In the genomic region with DNA sequence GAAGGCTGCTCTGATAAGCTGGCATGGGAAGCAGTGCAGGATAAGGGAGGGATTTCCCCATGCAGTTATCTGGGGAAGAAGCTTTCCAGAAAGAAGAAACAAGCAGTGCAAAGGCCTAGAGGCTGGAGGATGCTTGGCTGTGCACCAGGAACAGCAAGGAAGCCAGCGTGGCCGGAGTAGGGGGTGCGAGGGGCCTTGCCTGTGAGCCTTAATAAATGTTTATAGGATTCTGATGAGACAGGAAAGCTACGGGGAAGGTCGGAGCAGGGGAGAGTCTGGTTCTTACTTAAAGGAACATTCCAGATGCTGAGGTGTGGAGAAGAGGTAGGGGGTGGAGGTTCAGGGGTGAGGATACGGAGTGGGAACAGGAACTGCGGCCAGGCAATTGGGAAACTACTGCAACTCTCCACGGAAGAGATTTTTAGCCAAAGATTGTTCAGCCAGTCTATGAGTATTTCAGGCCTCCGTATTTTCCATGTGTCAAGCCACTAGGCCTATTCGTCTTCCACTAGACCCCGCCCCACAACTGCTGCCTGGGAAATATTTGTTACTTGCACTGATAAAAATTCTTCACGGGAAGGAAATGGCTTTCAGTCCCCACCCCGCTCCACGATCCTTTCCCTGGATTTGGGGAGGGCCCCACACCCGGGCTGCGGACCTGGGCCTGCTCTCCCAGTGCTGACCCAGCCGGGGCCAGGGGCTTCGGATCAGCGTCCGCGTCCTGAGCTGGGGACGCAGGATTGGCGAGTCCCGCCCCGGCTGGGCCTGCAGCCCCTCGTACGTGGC, we compare ENCODE assay signal across 8 cellular contexts. TPM values are rescaled to one million over a fixed set of nuclear protein-coding genes. Genes with fewer than 3 reads are reported as not detected.
A peak's percentile ranks its signal among the peaks of the same experiment; 100 is the strongest.
DNase-seq lines count a peak whose midpoint lies in the region; ATAC-seq and TF ChIP-seq lines count a peak whose summit lies in the region.

No MANE protein-coding gene starts in this region.

- H3K4me1 ChIP-seq in thyroid gland = peaks cover 4 to 11% of the 10 kb centered on the region in 2 donors

- peak overlapping the region; percentile 79 to 93 (median 89) for H3K27ac ChIP-seq in thyroid gland

- H3K4me1 Mint-ChIP-seq in activated T-helper 1 cell treated with anti-CD3 and anti-CD28 coated beads, Interleukin-12 subunit alpha, Interleukin-12 subunit beta, Interleukin-2, Interleukin-4 antibody, amounts not matched to agents 30 ng/mL and 10 ng/mL and 1 ng/mL, durations not matched to agents 14 hours and 24 hours and 36 hours (ENCODE audit: low read depth) = peaks cover 50% of the 10 kb centered on the region
- H3K4me1 Mint-ChIP-seq in nephron progenitor cell = peaks cover 23% of the 10 kb centered on the region

- peak overlapping the region; percentile 85 for H3K4me3 ChIP-seq in fibroblast of the aortic adventitia (ENCODE audit: low read depth, low read length)
- peak overlapping the region; percentile 74 to 90 (median 86) for H3K4me3 ChIP-seq in thyroid gland (replicated peaks in 1 of 3)

- no peak for TF ChIP-seq POLR2A in thyroid gland (IDR thresholded peaks at IDR 0.05)

- no peaks in the 10 kb centered on the region for H3K9me3 Mint-ChIP-seq in activated T-helper 1 cell treated with anti-CD3 and anti-CD28 coated beads, Interleukin-12 subunit alpha, Interleukin-12 subunit beta, Interleukin-2, Interleukin-4 antibody, amounts not matched to agents 30 ng/mL and 10 ng/mL and 1 ng/mL, durations not matched to agents 14 hours and 24 hours and 36 hours
- peaks cover 18% of the 10 kb centered on the region for H3K9me3 Mint-ChIP-seq in nephron progenitor cell

- TF ChIP-seq CTCF in fibroblast of the aortic adventitia (IDR thresholded peaks at IDR 0.05; ENCODE audit: insufficient read depth, low read length) (no peak), nephron progenitor cell (IDR thresholded peaks at IDR 0.05) (no peak), thyroid gland (IDR thresholded peaks at IDR 0.05) (no peak)

- peak; percentile 8 for ATAC-seq in HG02763 (IDR thresholded peaks at IDR 0.05; ENCODE audit: unreplicated experiment)

- DNase-seq in activated T-cell treated with anti-CD3 and anti-CD28 coated beads for 1 hour (ENCODE audit: low read depth) = peak; percentile 35
- no peak for DNase-seq in activated T-cell treated with anti-CD3 and anti-CD28 coated beads, Interleukin-2, amount 50 U/mL, for 1 hour
- peak; percentile 51 for DNase-seq in NCI-H2227 treated with DMSO at 0.1 percent for 48 hours (lab: John Stamatoyannopoulos, UW)
- no peak for DNase-seq in activated T-helper 1 cell treated with anti-CD3 and anti-CD28 coated beads, Interleukin-12 subunit alpha, Interleukin-12 subunit beta, Interleukin-2, Interleukin-4 antibody, amounts not matched to agents 30 ng/mL and 10 ng/mL and 1 ng/mL, durations not matched to agents 14 hours and 24 hours and 36 hours (ENCODE audit: low spot score)
- DNase-seq in fibroblast of the aortic adventitia (ENCODE audit: low read depth) = peak; percentile 64
- DNase-seq in nephron progenitor cell = no peak
- peak; percentile 54 to 63 for DNase-seq in thyroid gland

- no peaks in the 10 kb centered on the region for H3K27me3 ChIP-seq in thyroid gland

- H3K36me3 ChIP-seq in thyroid gland = no peaks in the 10 kb centered on the region

- WGBS in thyroid gland, 2 donors = 0% methylated on average over 20 to 27 of the region's 27 CpGs

- peaks cover 28% of the 10 kb centered on the region for H3K36me3 Mint-ChIP-seq in activated T-helper 1 cell treated with anti-CD3 and anti-CD28 coated beads, Interleukin-12 subunit alpha, Interleukin-12 subunit beta, Interleukin-2, Interleukin-4 antibody, amounts not matched to agents 30 ng/mL and 10 ng/mL and 1 ng/mL, durations not matched to agents 14 hours and 24 hours and 36 hours (ENCODE audit: low read depth)
- H3K36me3 Mint-ChIP-seq in nephron progenitor cell (ENCODE audit: low read depth) = peaks cover 40% of the 10 kb centered on the region

- H3K27ac Mint-ChIP-seq in activated T-helper 1 cell treated with anti-CD3 and anti-CD28 coated beads, Interleukin-12 subunit alpha, Interleukin-12 subunit beta, Interleukin-2, Interleukin-4 antibody, amounts not matched to agents 30 ng/mL and 10 ng/mL and 1 ng/mL, durations not matched to agents 14 hours and 24 hours and 36 hours = peak overlapping the region; percentile 93
- H3K27ac Mint-ChIP-seq in nephron progenitor cell = no peak overlapping the region

- H3K9me3 ChIP-seq in thyroid gland = no peaks in the 10 kb centered on the region

- no peaks in the 10 kb centered on the region for H3K27me3 Mint-ChIP-seq in activated T-helper 1 cell treated with anti-CD3 and anti-CD28 coated beads, Interleukin-12 subunit alpha, Interleukin-12 subunit beta, Interleukin-2, Interleukin-4 antibody, amounts not matched to agents 30 ng/mL and 10 ng/mL and 1 ng/mL, durations not matched to agents 14 hours and 24 hours and 36 hours (ENCODE audit: insufficient read depth)
- peaks cover 11% of the 10 kb centered on the region for H3K27me3 Mint-ChIP-seq in nephron progenitor cell (ENCODE audit: low read depth, poor library complexity)

- H3K4me3 Mint-ChIP-seq in activated T-helper 1 cell treated with anti-CD3 and anti-CD28 coated beads, Interleukin-12 subunit alpha, Interleukin-12 subunit beta, Interleukin-2, Interleukin-4 antibody, amounts not matched to agents 30 ng/mL and 10 ng/mL and 1 ng/mL, durations not matched to agents 14 hours and 24 hours and 36 hours = peak overlapping the region; percentile 89
- H3K4me3 Mint-ChIP-seq in nephron progenitor cell = peak overlapping the region; percentile 87

- intact Hi-C loops in activated T-helper 1 cell treated with anti-CD3 and anti-CD28 coated beads, Interleukin-12 subunit alpha, Interleukin-12 subunit beta, Interleukin-2, Interleukin-4 antibody, amounts not matched to agents 30 ng/mL and 10 ng/mL and 1 ng/mL, durations not matched to agents 14 hours and 24 hours and 36 hours (cut with micrococcal nuclease) = loop anchor here (1.0 to 5.0 kb wide), 4 partner anchors 40 to 189 kb away; a partner anchor contains a TSS
- intact Hi-C loops in thyroid gland (cut with DNase I) = no loop called here

RNA-seq across cellular contexts. Expression of a gene that starts 0.5 kb away (rescaled TPM):
- total RNA-seq in activated T-helper 1 cell treated with anti-CD3 and anti-CD28 coated beads, Interleukin-12 subunit alpha, Interleukin-12 subunit beta, Interleukin-2, Interleukin-4 antibody, amounts not matched to agents 30 ng/mL and 10 ng/mL and 1 ng/mL, durations not matched to agents 14 hours and 24 hours and 36 hours = 40.5 and 41.9 TPM in 2 replicates
- 38.8 and 53.8 TPM in 2 replicates for total RNA-seq in fibroblast of the aortic adventitia (ENCODE audit: low replicate concordance)
- 10 to 100 TPM; 28.6 to 41.7 (median 31.0) TPM for total RNA-seq in thyroid gland

RNA-seq across cellular contexts. Expression of a gene that starts 32.2 kb away (rescaled TPM):
- total RNA-seq in activated T-helper 1 cell treated with anti-CD3 and anti-CD28 coated beads, Interleukin-12 subunit alpha, Interleukin-12 subunit beta, Interleukin-2, Interleukin-4 antibody, amounts not matched to agents 30 ng/mL and 10 ng/mL and 1 ng/mL, durations not matched to agents 14 hours and 24 hours and 36 hours = not detected in 2 replicates
- not detected in 2 replicates for total RNA-seq in fibroblast of the aortic adventitia (ENCODE audit: low replicate concordance)
- not detected for total RNA-seq in thyroid gland

RNA-seq across cellular contexts. Expression of a gene that starts 40.0 kb away (rescaled TPM):
- 39.5 and 45.3 TPM in 2 replicates for total RNA-seq in activated T-helper 1 cell treated with anti-CD3 and anti-CD28 coated beads, Interleukin-12 subunit alpha, Interleukin-12 subunit beta, Interleukin-2, Interleukin-4 antibody, amounts not matched to agents 30 ng/mL and 10 ng/mL and 1 ng/mL, durations not matched to agents 14 hours and 24 hours and 36 hours
- total RNA-seq in fibroblast of the aortic adventitia (ENCODE audit: low replicate concordance) (17.7 and 27.6 TPM in 2 replicates), thyroid gland (10 to 100 TPM; 21.0 to 34.2 (median 29.3) TPM)

Comparison
In these comparisons a context has a peak if more than half of its experiments do, and no peak if none do; other contexts are left out.
1. DNase-seq: peak in activated T-cell treated with anti-CD3 and anti-CD28 coated beads for 1 hour (single experiment), NCI-H2227 treated with DMSO at 0.1 percent for 48 hours (single experiment), fibroblast of the aortic adventitia (single experiment) and thyroid gland (2 of 2); none in activated T-cell treated with anti-CD3 and anti-CD28 coated beads, Interleukin-2, amount 50 U/mL, for 1 hour (single experiment), activated T-helper 1 cell treated with anti-CD3 and anti-CD28 coated beads, Interleukin-12 subunit alpha, Interleukin-12 subunit beta, Interleukin-2, Interleukin-4 antibody, amounts not matched to agents 30 ng/mL and 10 ng/mL and 1 ng/mL, durations not matched to agents 14 hours and 24 hours and 36 hours (single experiment) and nephron progenitor cell (single experiment).